Comparison of ENCODE assay signal across 8 cellular contexts in the genomic region with DNA sequence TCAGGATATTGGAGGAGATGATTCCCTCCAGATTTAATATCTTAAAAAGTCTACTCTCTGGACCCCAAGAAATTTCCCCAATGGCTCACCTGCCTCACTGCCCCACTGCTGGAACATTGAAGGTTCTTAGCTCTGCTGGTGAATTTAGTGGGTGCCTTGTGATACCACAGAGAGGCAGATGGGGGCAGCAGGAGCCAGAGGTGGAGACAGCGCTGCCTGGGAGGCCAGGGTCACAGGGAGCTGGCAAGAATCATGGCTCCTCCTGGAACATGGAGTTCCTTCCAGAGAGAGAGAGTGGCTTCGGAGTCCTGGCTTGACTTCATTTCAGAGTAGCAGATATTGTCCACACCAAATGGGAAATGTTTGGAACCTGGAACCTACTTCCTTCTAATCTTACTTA.
A peak's percentile ranks its signal among the peaks of the same experiment; 100 is the strongest.
DNase-seq lines count a peak whose midpoint lies in the region; ATAC-seq and TF ChIP-seq lines count a peak whose summit lies in the region.

No MANE protein-coding gene starts in this region.

- H4K20me1 ChIP-seq in OCI-LY3 (ENCODE audit: insufficient read depth, low read length): no peaks in the 10 kb centered on the region

- H3K9me3 Mint-ChIP-seq in activated naive CD8-positive, alpha-beta T cell treated with anti-CD3 and anti-CD28 coated beads, Interleukin-2, amount 50 U/mL, for 24 hours: no peaks in the 10 kb centered on the region
- H3K9me3 Mint-ChIP-seq in stimulated activated effector memory CD8-positive, alpha-beta T cell treated with anti-CD3 and anti-CD28 coated beads, Interleukin-12 subunit alpha, Interleukin-12 subunit beta, amount 100 ng/mL, for 72 hours: no peaks in the 10 kb centered on the region

- peak overlapping the region; percentile 11; the same call in 1 of the 2 replicates for H3K4me2 ChIP-seq in OCI-LY3 (ENCODE audit: low read length)

- no peaks in the 10 kb centered on the region for H3K36me3 ChIP-seq in GM06990 (ENCODE audit: control insufficient read depth, insufficient read depth, low read length)
- H3K36me3 ChIP-seq in OCI-LY3 (replicated peaks; ENCODE audit: low read depth, low read length): peaks cover 4% of the 10 kb centered on the region
- H3K36me3 ChIP-seq in uterus: no peaks in the 10 kb centered on the region

- no peak overlapping the region for H3K27ac ChIP-seq in OCI-LY3 (ENCODE audit: low read length)
- H3K27ac ChIP-seq in uterus: no peak overlapping the region

- peak; percentile 33 for DNase-seq in A172 (ENCODE audit: low spot score)
- DNase-seq in GM06990 (ENCODE audit: extremely low read depth, insufficient read length): peak; percentile 52
- DNase-seq in activated naive CD8-positive, alpha-beta T cell treated with anti-CD3 and anti-CD28 coated beads, Interleukin-2, amount 50 U/mL, for 24 hours: peak; percentile 58
- DNase-seq in kidney glomerular epithelial cell (lab: John Stamatoyannopoulos, UW): peak; percentile 24
- peak; percentile 16 to 70 for DNase-seq in stimulated activated effector memory CD8-positive, alpha-beta T cell treated with anti-CD3 and anti-CD28 coated beads, Interleukin-12 subunit alpha, Interleukin-12 subunit beta, amount 100 ng/mL, for 72 hours (ENCODE audit: low spot score in 2 of 2)
- DNase-seq in uterus: no peak

- H3K4me3 Mint-ChIP-seq in activated naive CD8-positive, alpha-beta T cell treated with anti-CD3 and anti-CD28 coated beads, Interleukin-2, amount 50 U/mL, for 24 hours: no peak overlapping the region
- H3K4me3 Mint-ChIP-seq in stimulated activated effector memory CD8-positive, alpha-beta T cell treated with anti-CD3 and anti-CD28 coated beads, Interleukin-12 subunit alpha, Interleukin-12 subunit beta, amount 100 ng/mL, for 72 hours: no peak overlapping the region

- intact Hi-C loops in uterus (cut with DNase I; ENCODE audit: low total_unique reads): no loop called here

- peaks cover 27% of the 10 kb centered on the region for H3K4me1 Mint-ChIP-seq in activated naive CD8-positive, alpha-beta T cell treated with anti-CD3 and anti-CD28 coated beads, Interleukin-2, amount 50 U/mL, for 24 hours
- H3K4me1 Mint-ChIP-seq in stimulated activated effector memory CD8-positive, alpha-beta T cell treated with anti-CD3 and anti-CD28 coated beads, Interleukin-12 subunit alpha, Interleukin-12 subunit beta, amount 100 ng/mL, for 72 hours: peaks cover 6% of the 10 kb centered on the region

- no peaks in the 10 kb centered on the region for H3K9me3 ChIP-seq in OCI-LY3 (ENCODE audit: insufficient read depth, low read length)
- H3K9me3 ChIP-seq in uterus: no peaks in the 10 kb centered on the region

- no peaks in the 10 kb centered on the region for H3K36me3 Mint-ChIP-seq in activated naive CD8-positive, alpha-beta T cell treated with anti-CD3 and anti-CD28 coated beads, Interleukin-2, amount 50 U/mL, for 24 hours (ENCODE audit: low read depth)
- no peaks in the 10 kb centered on the region for H3K36me3 Mint-ChIP-seq in stimulated activated effector memory CD8-positive, alpha-beta T cell treated with anti-CD3 and anti-CD28 coated beads, Interleukin-12 subunit alpha, Interleukin-12 subunit beta, amount 100 ng/mL, for 72 hours

- H3K27me3 Mint-ChIP-seq in activated naive CD8-positive, alpha-beta T cell treated with anti-CD3 and anti-CD28 coated beads, Interleukin-2, amount 50 U/mL, for 24 hours: no peaks in the 10 kb centered on the region

- no peaks in the 10 kb centered on the region for H3K79me2 ChIP-seq in OCI-LY3 (ENCODE audit: low read length)

- TF ChIP-seq CTCF in GM06990 (IDR thresholded peaks at IDR 0.05; ENCODE audit: insufficient read depth, low read length, poor library complexity, severe bottlenecking) (peak; percentile 84), OCI-LY3 (IDR thresholded peaks at IDR 0.05; ENCODE audit: low read depth, low read length) (peak; percentile 98), uterus (IDR thresholded peaks at IDR 0.05) (no peak)

- TF ChIP-seq POLR2A in uterus (IDR thresholded peaks at IDR 0.05): no peak

- peak overlapping the region; percentile 12; the same call in 1 of the 2 replicates for H3K9ac ChIP-seq in OCI-LY3 (ENCODE audit: low read length)

- no peak overlapping the region for H3K27ac Mint-ChIP-seq in activated naive CD8-positive, alpha-beta T cell treated with anti-CD3 and anti-CD28 coated beads, Interleukin-2, amount 50 U/mL, for 24 hours
- peak overlapping the region; percentile 33 for H3K27ac Mint-ChIP-seq in stimulated activated effector memory CD8-positive, alpha-beta T cell treated with anti-CD3 and anti-CD28 coated beads, Interleukin-12 subunit alpha, Interleukin-12 subunit beta, amount 100 ng/mL, for 72 hours

- H3K27me3 ChIP-seq in GM06990 (replicated peaks; ENCODE audit: control insufficient read depth, insufficient read depth, low read length) (no peaks in the 10 kb centered on the region), OCI-LY3 (ENCODE audit: low read depth, low read length) (no peaks in the 10 kb centered on the region), uterus (no peaks in the 10 kb centered on the region)

- ATAC-seq in HG02642 (IDR thresholded peaks at IDR 0.05; ENCODE audit: poor library complexity, unreplicated experiment): peak; percentile 84
- ATAC-seq in activated naive CD8-positive, alpha-beta T cell treated with anti-CD3 and anti-CD28 coated beads, Interleukin-2, amount 50 U/mL, for 24 hours: peak; percentile 75
- peak; percentile 78 for ATAC-seq in stimulated activated effector memory CD8-positive, alpha-beta T cell treated with anti-CD3 and anti-CD28 coated beads, Interleukin-12 subunit alpha, Interleukin-12 subunit beta, amount 100 ng/mL, for 72 hours

- no peak overlapping the region for H3K4me3 ChIP-seq in GM06990 (replicated peaks; ENCODE audit: low read depth, low read length)
- H3K4me3 ChIP-seq in OCI-LY3 (ENCODE audit: low read length): no peak overlapping the region
- H3K4me3 ChIP-seq in uterus: no peak overlapping the region

- peaks cover 53% of the 10 kb centered on the region for H3K4me1 ChIP-seq in OCI-LY3 (ENCODE audit: low read length)
- H3K4me1 ChIP-seq in uterus: no peaks in the 10 kb centered on the region

- peak overlapping the region; percentile 20; the same call in 1 of the 2 replicates for H2AFZ ChIP-seq in OCI-LY3 (ENCODE audit: low read depth, low read length)

Comparison
In these comparisons a context has a peak if more than half of its experiments do, and no peak if none do; other contexts are left out.
1. DNase-seq: peak in A172 (single experiment), GM06990 (single experiment), activated naive CD8-positive, alpha-beta T cell treated with anti-CD3 and anti-CD28 coated beads, Interleukin-2, amount 50 U/mL, for 24 hours (single experiment), kidney glomerular epithelial cell (single experiment) and stimulated activated effector memory CD8-positive, alpha-beta T cell treated with anti-CD3 and anti-CD28 coated beads, Interleukin-12 subunit alpha, Interleukin-12 subunit beta, amount 100 ng/mL, for 72 hours (2 of 2); none in uterus (0 of 2).
2. CTCF ChIP-seq: peak in GM06990 (single experiment) and OCI-LY3 (single experiment); none in uterus (0 of 4).
3. Peak in every context shown above with its lines, with median percentiles within 50 percentile points of each other: ATAC-seq.